In the genomic region with DNA sequence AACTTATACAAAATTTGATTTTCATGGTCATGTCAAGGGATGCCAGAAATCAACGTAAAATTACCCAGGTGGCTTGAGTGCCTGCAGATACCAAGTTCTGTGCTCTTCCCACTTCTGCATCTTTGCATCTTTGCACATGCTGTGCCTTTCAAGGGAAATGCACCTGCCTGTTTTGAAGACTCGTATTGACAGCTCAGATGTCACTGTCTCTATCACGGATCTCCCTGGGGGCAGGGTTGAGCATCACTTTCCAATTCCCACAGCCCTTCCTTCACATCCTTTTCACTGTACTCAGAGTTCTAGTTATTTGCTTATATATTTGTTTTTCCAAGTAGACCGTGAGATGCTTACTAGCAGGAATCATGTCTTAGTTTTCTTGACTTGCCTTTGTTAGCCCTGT, we compare ENCODE assay signal across 19 cellular contexts.
"Had no signal": no experiment of that assay in that cellular context is flagged by ENCODE, and none has a peak within 500 bp of the region (broad histone marks: within the 10 kb centered on the region; RNA-seq: fewer than 3 reads in every experiment).

No MANE protein-coding gene starts in this region.

- H3K27me3 ChIP-seq: right atrium auricular region had no signal

- H3K4me1 ChIP-seq: neural progenitor cell, prostate gland, right atrium auricular region, suprapubic skin had no signal

- DNase-seq: dorsolateral prefrontal cortex; effector CD4-positive, alpha-beta T cell; nucleus accumbens; stimulated activated CD4-positive, alpha-beta T cell treated with anti-CD3 and anti-CD28 coated beads, Interleukin-12 subunit alpha, Interleukin-12 subunit beta, amount 100 ng/mL, for 4 hours; stimulated activated CD4-positive, alpha-beta T cell treated with anti-CD3 and anti-CD28 coated beads, Interleukin-1b, Interleukin-23, amount 100 ng/mL, for 48 hours; stimulated activated CD4-positive, alpha-beta T cell treated with anti-CD3 and anti-CD28 coated beads, Interleukin-4, amount 100 ng/mL, for 1 hour; stimulated activated CD8-positive, alpha-beta memory T cell treated with anti-CD3 and anti-CD28 coated beads, Interleukin-4, amount 100 ng/mL, for 48 hours; stimulated activated naive CD4-positive, alpha-beta T cell; stimulated activated naive CD8-positive, alpha-beta T cell treated with anti-CD3 and anti-CD28 coated beads, Interleukin-15, amount 100 ng/mL, for 72 hours; trophoblast cell had no signal

- H3K4me3 ChIP-seq: dorsolateral prefrontal cortex, lung, neural progenitor cell, prostate gland, right atrium auricular region, smooth muscle cell, suprapubic skin had no signal

- H3K9me3 ChIP-seq: prostate gland, suprapubic skin had no signal

- ATAC-seq: left lobe of liver; natural killer cell treated with Interleukin-12 subunit alpha and Interleukin-12 subunit beta and Interleukin-15 and Interleukin-18, amount 100 ng/mL, for 72 hours; sciatic nerve; stimulated activated naive CD8-positive, alpha-beta T cell treated with anti-CD3 and anti-CD28 coated beads, Interleukin-15, amount 100 ng/mL, for 72 hours had no signal

- H3K36me3 ChIP-seq: neural progenitor cell, prostate gland, right atrium auricular region, suprapubic skin had no signal

- H3K27ac ChIP-seq: dorsolateral prefrontal cortex, neural progenitor cell, prostate gland, right atrium auricular region, suprapubic skin had no signal
